ENCODE assay signal across 1 cellular context in genomic region chr13:31468114-31468902, GRCh38.
TF ChIP-seq lines count a peak whose summit lies in the region.

No MANE protein-coding gene starts in this region.

TF ChIP-seq in GM23338, 12 proteins besides CTCF, POLR2A, EP300 and RAD21 (continued from another document):
- TF ChIP-seq ZNF462 (CRISPR knock-in tag; IDR thresholded peaks at IDR 0.05), result no peak
- TF ChIP-seq REST (IDR thresholded peaks at IDR 0.05; ENCODE audit: unreplicated experiment), result no peak
- TF ChIP-seq NANOG (IDR thresholded peaks at IDR 0.05; ENCODE audit: borderline replicate concordance), result no peak
- no peak for TF ChIP-seq EZH2 (IDR thresholded peaks at IDR 0.05; ENCODE audit: low read depth, unreplicated experiment)
- TF ChIP-seq ZNF114 (CRISPR knock-in tag; IDR thresholded peaks at IDR 0.05), result no peak
- TF ChIP-seq ETS1 (IDR thresholded peaks at IDR 0.05), result no peak
